In the genomic region with DNA sequence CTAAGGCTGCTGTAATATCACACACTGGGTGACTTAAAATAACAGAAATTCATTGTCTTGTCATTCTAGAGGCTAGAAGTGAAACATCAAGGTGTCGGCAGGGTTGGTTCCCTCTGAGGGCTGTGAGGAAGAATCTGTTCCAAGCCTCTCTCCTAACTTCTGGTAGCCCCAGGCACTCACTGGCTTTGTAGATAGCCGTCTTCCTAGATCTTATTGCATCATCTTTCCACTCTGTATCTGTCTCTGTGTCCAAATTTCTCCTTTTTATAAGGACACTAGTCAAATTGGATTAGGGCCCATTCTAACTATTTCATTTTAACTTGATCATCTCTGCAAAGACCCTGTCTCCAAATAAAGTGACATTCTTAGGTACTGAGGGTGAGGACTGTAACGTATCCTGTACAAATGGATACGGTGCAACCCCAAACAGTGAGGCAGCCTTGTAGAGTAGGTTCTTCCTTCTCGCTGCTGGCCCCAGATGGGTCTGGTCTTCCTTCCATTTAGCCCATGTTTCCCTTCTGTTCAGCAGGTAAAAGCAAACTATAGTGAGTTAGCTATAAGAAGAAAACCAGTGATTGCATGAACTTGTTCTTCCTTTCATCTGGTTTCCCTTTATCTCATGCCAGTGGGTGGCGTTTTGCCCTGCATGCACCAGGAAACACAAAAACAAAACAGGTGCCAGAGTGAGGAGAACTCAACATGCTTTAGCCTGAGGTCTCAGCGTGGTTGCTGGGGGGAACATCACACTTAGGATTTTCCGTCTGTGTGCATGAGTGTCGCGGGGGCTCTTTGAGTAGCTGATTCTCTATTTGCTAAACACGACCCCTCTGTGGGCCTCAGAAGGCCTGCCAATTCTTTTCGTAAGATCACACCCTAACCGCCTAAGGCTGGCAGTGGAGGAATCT, we compare ENCODE assay signal across 10 cellular contexts. TPM values are rescaled to one million over a fixed set of nuclear protein-coding genes. Genes with fewer than 3 reads are reported as not detected.
A peak's percentile ranks its signal among the peaks of the same experiment; 100 is the strongest.
DNase-seq lines count a peak whose midpoint lies in the region; ATAC-seq, FAIRE-seq and TF ChIP-seq lines count a peak whose summit lies in the region.
"Had no signal": no experiment of that assay in that cellular context is flagged by ENCODE, and none has a peak within 500 bp of the region (broad histone marks: within the 10 kb centered on the region; RNA-seq: fewer than 3 reads in every experiment).

No MANE protein-coding gene starts in this region.

- H3K27ac ChIP-seq in HL-60 (replicated peaks) = peak overlapping the region; percentile 44

- peak; percentile 29 to 38 for ATAC-seq in stimulated activated naive B cell treated with anti-CD40 and anti-IgM and Interleukin-4, amounts not matched to agents 10 μg/mL and 1 μg/mL and 100 μg/mL, for 72 hours (replicated peaks)
- no peak for ATAC-seq in GM21717 (IDR thresholded peaks at IDR 0.05; ENCODE audit: unreplicated experiment)
- no peak for ATAC-seq in HG03108 (IDR thresholded peaks at IDR 0.05; ENCODE audit: unreplicated experiment)

- no peaks in the 10 kb centered on the region for H3K36me3 ChIP-seq in bronchial epithelial cell (ENCODE audit: control insufficient read depth, insufficient read depth, low read length)

- DNase-seq in HL-60 (ENCODE audit: low read depth in 1 of 2, low spot score in 1 of 2) (peak; percentile 28 to 30), T-helper 22 cell (ENCODE audit: low read depth) (peak; percentile 21), bronchial epithelial cell (ENCODE audit: low read depth) (no peak), superior temporal gyrus (ENCODE audit: extremely low spot score) (no peak)
- DNase-seq in stimulated activated naive B cell treated with anti-CD40 and anti-IgM and Interleukin-4, amounts not matched to agents 10 μg/mL and 1 μg/mL and 100 μg/mL, for 72 hours = peak; percentile 37
- DNase-seq: head of caudate nucleus, NCI-H1436 treated with DMSO at 0.1 percent for 48 hours had no signal

- H3K4me3 ChIP-seq in HL-60 (replicated peaks; ENCODE audit: insufficient read depth, low read length) = no peak overlapping the region
- H3K4me3 ChIP-seq in bronchial epithelial cell (ENCODE audit: low read depth, low read length) = no peak overlapping the region
- H3K4me3 ChIP-seq: skin epidermis had no signal

- H3K36me3 Mint-ChIP-seq in stimulated activated naive B cell treated with anti-CD40 and anti-IgM and Interleukin-4, amounts not matched to agents 10 μg/mL and 1 μg/mL and 100 μg/mL, for 72 hours = peaks cover 24 to 25% of the 10 kb centered on the region in 2 donors

- H3K27me3 Mint-ChIP-seq in stimulated activated naive B cell treated with anti-CD40 and anti-IgM and Interleukin-4, amounts not matched to agents 10 μg/mL and 1 μg/mL and 100 μg/mL, for 72 hours = no peaks in the 10 kb centered on the region

- H3K9me3 Mint-ChIP-seq in stimulated activated naive B cell treated with anti-CD40 and anti-IgM and Interleukin-4, amounts not matched to agents 10 μg/mL and 1 μg/mL and 100 μg/mL, for 72 hours = peaks cover 0 to 4% of the 10 kb centered on the region in 2 donors

- TF ChIP-seq CTCF in HL-60 (IDR thresholded peaks at IDR 0.05; ENCODE audit: insufficient read depth, low read length) = no peak
- TF ChIP-seq CTCF in bronchial epithelial cell (IDR thresholded peaks at IDR 0.05; ENCODE audit: insufficient read depth, low read length, severe bottlenecking) = peak; percentile 37

- peaks cover 77 to 100% of the 10 kb centered on the region in 2 donors for H3K4me1 Mint-ChIP-seq in stimulated activated naive B cell treated with anti-CD40 and anti-IgM and Interleukin-4, amounts not matched to agents 10 μg/mL and 1 μg/mL and 100 μg/mL, for 72 hours

- FAIRE-seq in bronchial epithelial cell (lab: Jason Lieb, UNC) = no peak

- no peaks in the 10 kb centered on the region for H3K27me3 ChIP-seq in HL-60 (ENCODE audit: insufficient read depth, poor library complexity, severe bottlenecking)
- no peaks in the 10 kb centered on the region for H3K27me3 ChIP-seq in bronchial epithelial cell (ENCODE audit: control insufficient read depth, insufficient read depth, low read length)

- H3K4me3 Mint-ChIP-seq in stimulated activated naive B cell treated with anti-CD40 and anti-IgM and Interleukin-4, amounts not matched to agents 10 μg/mL and 1 μg/mL and 100 μg/mL, for 72 hours = peak overlapping the region; percentile 15 to 47

- peak overlapping the region; percentile 95 for H3K27ac Mint-ChIP-seq in stimulated activated naive B cell treated with anti-CD40 and anti-IgM and Interleukin-4, amounts not matched to agents 10 μg/mL and 1 μg/mL and 100 μg/mL, for 72 hours

RNA-seq across cellular contexts. Expression of a gene that starts 19.5 kb away (rescaled TPM):
- total RNA-seq in bronchial epithelial cell = 5.3 and 9.7 TPM in 2 replicates

Comparison
In these comparisons a context has a peak if more than half of its experiments do, and no peak if none do; other contexts are left out.
1. DNase-seq: peak in HL-60 (2 of 2), T-helper 22 cell (single experiment) and stimulated activated naive B cell treated with anti-CD40 and anti-IgM and Interleukin-4, amounts not matched to agents 10 μg/mL and 1 μg/mL and 100 μg/mL, for 72 hours (single experiment); none in bronchial epithelial cell (single experiment) and superior temporal gyrus (single experiment).
2. ATAC-seq: peak in stimulated activated naive B cell treated with anti-CD40 and anti-IgM and Interleukin-4, amounts not matched to agents 10 μg/mL and 1 μg/mL and 100 μg/mL, for 72 hours (2 of 2); none in GM21717 (single experiment) and HG03108 (single experiment).